ENCODE assay signal across 29 cellular contexts in the genomic region with DNA sequence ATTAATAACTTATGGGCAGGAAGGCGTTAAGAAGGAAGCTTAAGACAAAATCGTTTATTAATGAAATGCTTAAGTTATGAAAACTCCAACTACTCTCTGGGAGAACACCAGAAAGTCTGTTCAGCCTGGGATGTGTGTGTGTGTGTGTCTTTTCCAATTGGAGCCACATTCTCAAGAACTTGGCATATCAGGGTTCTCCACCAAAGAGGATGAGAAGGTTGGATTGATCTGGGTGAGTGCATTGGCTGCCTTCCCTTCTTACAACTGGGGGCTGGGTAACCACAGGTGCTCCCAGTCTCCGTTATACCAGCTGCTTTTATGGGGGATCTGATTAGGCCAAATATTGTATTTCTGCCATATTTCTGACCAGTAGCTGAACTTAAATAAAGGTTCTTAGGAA.
"Had no signal": no experiment of that assay in that cellular context is flagged by ENCODE, and none has a peak within 500 bp of the region (broad histone marks: within the 10 kb centered on the region; RNA-seq: fewer than 3 reads in every experiment).

No MANE protein-coding gene starts in this region.

- H3K27me3 ChIP-seq: stomach, suprapubic skin, testis, thyroid gland, tibial artery, tibial nerve, transverse colon, upper lobe of left lung, upper lobe of right lung, uterus, vagina had no signal

- FAIRE-seq: urothelium cell line had no signal

- H3K27ac Mint-ChIP-seq: stimulated activated effector memory CD8-positive, alpha-beta T cell treated with anti-CD3 and anti-CD28 coated beads, Interleukin-12 subunit alpha, Interleukin-12 subunit beta, amount 100 ng/mL, for 72 hours; stimulated activated memory B cell treated with anti-CD40 and anti-IgM and Interleukin-4, amounts not matched to agents 10 μg/mL and 1 μg/mL and 100 μg/mL, for 72 hours; stimulated activated naive B cell treated with anti-CD40 and anti-IgM and Interleukin-4, amounts not matched to agents 10 μg/mL and 1 μg/mL and 100 μg/mL, for 72 hours; stimulated activated naive CD8-positive, alpha-beta T cell treated with anti-CD3 and anti-CD28 coated beads, Interleukin-15, amount 100 ng/mL, for 72 hours; stimulated activated naive CD8-positive, alpha-beta T cell treated with anti-CD3 and anti-CD28 coated beads, Interleukin-15, Interleukin-2, amounts not matched to agents 100 ng/mL and 50 ng/mL, for 24 hours; type B pancreatic cell had no signal

- H3K4me3 ChIP-seq: stomach, suprapubic skin, testis, thoracic aorta, thyroid gland, tibial artery, tibial nerve, transverse colon, upper lobe of left lung, upper lobe of right lung, uterus, vagina had no signal

- H3K4me1 Mint-ChIP-seq: stimulated activated effector memory CD8-positive, alpha-beta T cell treated with anti-CD3 and anti-CD28 coated beads, Interleukin-12 subunit alpha, Interleukin-12 subunit beta, amount 100 ng/mL, for 72 hours; stimulated activated memory B cell treated with anti-CD40 and anti-IgM and Interleukin-4, amounts not matched to agents 10 μg/mL and 1 μg/mL and 100 μg/mL, for 72 hours; stimulated activated naive CD8-positive, alpha-beta T cell treated with anti-CD3 and anti-CD28 coated beads, Interleukin-15, amount 100 ng/mL, for 72 hours had no signal

- H3K27ac ChIP-seq: stomach, suprapubic skin, testis, thoracic aorta, thyroid gland, tibial artery, tibial nerve, transverse colon, upper lobe of left lung, upper lobe of right lung, uterus, vagina had no signal

- ATAC-seq: stimulated activated effector memory CD8-positive, alpha-beta T cell treated with anti-CD3 and anti-CD28 coated beads, Interleukin-12 subunit alpha, Interleukin-12 subunit beta, amount 100 ng/mL, for 72 hours; stimulated activated memory B cell treated with anti-CD40 and anti-IgM and Interleukin-4, amounts not matched to agents 10 μg/mL and 1 μg/mL and 100 μg/mL, for 72 hours; stimulated activated naive B cell treated with anti-CD40 and anti-IgM and Interleukin-4, amounts not matched to agents 10 μg/mL and 1 μg/mL and 100 μg/mL, for 72 hours; stimulated activated naive CD8-positive, alpha-beta T cell treated with anti-CD3 and anti-CD28 coated beads, Interleukin-15, amount 100 ng/mL, for 72 hours; stimulated activated naive CD8-positive, alpha-beta T cell treated with anti-CD3 and anti-CD28 coated beads, Interleukin-15, Interleukin-2, amounts not matched to agents 100 U/mL and 50 U/mL, for 24 hours; upper lobe of right lung had no signal

- H3K27me3 Mint-ChIP-seq: stimulated activated memory B cell treated with anti-CD40 and anti-IgM and Interleukin-4, amounts not matched to agents 10 μg/mL and 1 μg/mL and 100 μg/mL, for 72 hours; stimulated activated naive B cell treated with anti-CD40 and anti-IgM and Interleukin-4, amounts not matched to agents 10 μg/mL and 1 μg/mL and 100 μg/mL, for 72 hours; stimulated activated naive CD8-positive, alpha-beta T cell treated with anti-CD3 and anti-CD28 coated beads, Interleukin-15, amount 100 ng/mL, for 72 hours; stimulated activated naive CD8-positive, alpha-beta T cell treated with anti-CD3 and anti-CD28 coated beads, Interleukin-15, Interleukin-2, amounts not matched to agents 100 ng/mL and 50 ng/mL, for 24 hours; type B pancreatic cell had no signal

- H3K9me3 ChIP-seq: stomach, suprapubic skin, testis, thoracic aorta, thyroid gland, tibial artery, tibial nerve, transverse colon, upper lobe of left lung, upper lobe of right lung, uterus, vagina had no signal

- H3K4me1 ChIP-seq: stomach, suprapubic skin, testis, thyroid gland, tibial artery, transverse colon, upper lobe of left lung, upper lobe of right lung, uterus, vagina had no signal

- DNase-seq: stimulated activated CD4-positive, alpha-beta T cell treated with anti-CD3 and anti-CD28 coated beads, Interleukin-2, amount 100 ng/mL, for 48 hours; stimulated activated CD4-positive, alpha-beta T cell treated with anti-CD3 and anti-CD28 coated beads, Interleukin-4, amount 100 ng/mL, for 1 hour; stimulated activated CD4-positive, alpha-beta T cell treated with anti-CD3 and anti-CD28 coated beads, Interleukin-4, amount 100 ng/mL, for 24 hours; stimulated activated CD4-positive, alpha-beta T cell treated with anti-CD3 and anti-CD28 coated beads, Interleukin-4, amount 100 ng/mL, for 4 hours; stimulated activated CD8-positive, alpha-beta memory T cell treated with anti-CD3 and anti-CD28 coated beads, Interleukin-4, amount 100 ng/mL, for 48 hours; stimulated activated naive B cell treated with anti-CD40 and anti-IgM and Interleukin-4, amounts not matched to agents 10 μg/mL and 1 μg/mL and 100 μg/mL, for 72 hours; stimulated activated naive CD4-positive, alpha-beta T cell; stimulated activated naive CD4-positive, alpha-beta T cell treated with Interleukin-2 at 50 U/mL for 16 hours; stimulated activated naive CD8-positive, alpha-beta T cell treated with anti-CD3 and anti-CD28 coated beads, Interleukin-15, amount 100 ng/mL, for 72 hours; stimulated activated naive CD8-positive, alpha-beta T cell treated with anti-CD3 and anti-CD28 coated beads, Interleukin-15, Interleukin-2, amounts not matched to agents 100 U/mL and 50 U/mL, for 24 hours; stomach; substantia nigra; testis; thyroid gland; tibial artery; transverse colon; trophoblast cell; upper lobe of left lung; upper lobe of right lung; uterus had no signal

- H3K36me3 ChIP-seq: suprapubic skin, uterus, vagina had no signal

- H3K4me3 Mint-ChIP-seq: stimulated activated effector memory CD8-positive, alpha-beta T cell treated with anti-CD3 and anti-CD28 coated beads, Interleukin-12 subunit alpha, Interleukin-12 subunit beta, amount 100 ng/mL, for 72 hours; stimulated activated memory B cell treated with anti-CD40 and anti-IgM and Interleukin-4, amounts not matched to agents 10 μg/mL and 1 μg/mL and 100 μg/mL, for 72 hours; stimulated activated naive B cell treated with anti-CD40 and anti-IgM and Interleukin-4, amounts not matched to agents 10 μg/mL and 1 μg/mL and 100 μg/mL, for 72 hours; stimulated activated naive CD8-positive, alpha-beta T cell treated with anti-CD3 and anti-CD28 coated beads, Interleukin-15, amount 100 ng/mL, for 72 hours; stimulated activated naive CD8-positive, alpha-beta T cell treated with anti-CD3 and anti-CD28 coated beads, Interleukin-15, Interleukin-2, amounts not matched to agents 100 ng/mL and 50 ng/mL, for 24 hours; type B pancreatic cell had no signal

- H3K9me3 Mint-ChIP-seq: stimulated activated effector memory CD8-positive, alpha-beta T cell treated with anti-CD3 and anti-CD28 coated beads, Interleukin-12 subunit alpha, Interleukin-12 subunit beta, amount 100 ng/mL, for 72 hours; stimulated activated memory B cell treated with anti-CD40 and anti-IgM and Interleukin-4, amounts not matched to agents 10 μg/mL and 1 μg/mL and 100 μg/mL, for 72 hours; stimulated activated naive B cell treated with anti-CD40 and anti-IgM and Interleukin-4, amounts not matched to agents 10 μg/mL and 1 μg/mL and 100 μg/mL, for 72 hours; stimulated activated naive CD8-positive, alpha-beta T cell treated with anti-CD3 and anti-CD28 coated beads, Interleukin-15, amount 100 ng/mL, for 72 hours; type B pancreatic cell had no signal
